8 cellular contexts compared by ENCODE assay signal in genomic region chr12:93502802-93503623, GRCh38. TPM values are rescaled to one million over a fixed set of nuclear protein-coding genes. Genes with fewer than 3 reads are reported as not detected.
DNase-seq lines count a peak whose midpoint lies in the region; ATAC-seq and TF ChIP-seq lines count a peak whose summit lies in the region.

No MANE protein-coding gene starts in this region.

- H3K4me3 ChIP-seq in SJSA1, result no peak overlapping the region
- H3K4me3 ChIP-seq in hepatocyte, result no peak overlapping the region

- intact Hi-C loops in CD14-positive monocyte (cut with micrococcal nuclease), result loop anchor here in 1 of 2 donors (2.0 to 10.0 kb wide), 3 partner anchors 262 to 1032 kb away; no protein-coding TSS in a partner anchor

- H3K27me3 Mint-ChIP-seq in CD14-positive monocyte (ENCODE audit: low read depth in 3 of 3), result no peaks in the 10 kb centered on the region
- no peaks in the 10 kb centered on the region for H3K27me3 Mint-ChIP-seq in activated naive CD4-positive, alpha-beta T cell treated with anti-CD3 and anti-CD28 coated beads, Interleukin-2, amount 10 ng/mL, durations not matched to agents 7 days and 5 days

- H3K36me3 ChIP-seq in SJSA1 (peaks cover 24% of the 10 kb centered on the region; the same call in 1 of the 2 replicates), hepatocyte (replicated peaks; ENCODE audit: insufficient read depth, low read depth) (no peaks in the 10 kb centered on the region)

- H3K9me2 ChIP-seq in hepatocyte (replicated peaks; ENCODE audit: insufficient read depth), result no peaks in the 10 kb centered on the region

- H3K9me3 ChIP-seq in SJSA1 (replicated peaks), result no peaks in the 10 kb centered on the region
- H3K9me3 ChIP-seq in hepatocyte (ENCODE audit: low read depth), result no peaks in the 10 kb centered on the region

- H3K79me2 ChIP-seq in hepatocyte, result no peaks in the 10 kb centered on the region

- no peaks in the 10 kb centered on the region for H3K4me1 ChIP-seq in SJSA1 (replicated peaks)
- H3K4me1 ChIP-seq in hepatocyte (ENCODE audit: insufficient read depth), result no peaks in the 10 kb centered on the region

- H3K27me3 ChIP-seq in SJSA1 (replicated peaks), result no peaks in the 10 kb centered on the region
- no peaks in the 10 kb centered on the region for H3K27me3 ChIP-seq in hepatocyte

- WGBS in hepatocyte (ENCODE audit: low lambda C conversion rate, missing lambda C conversion rate), result 86% methylated on average over 11 of the region's 11 CpGs

- POLR2A ChIA-PET in HEK293T (lab: Yijun Ruan, JAX), result no interaction called here

- TF ChIP-seq CTCF in CD14-positive monocyte (IDR thresholded peaks at IDR 0.05) (peak; percentile 88), hepatocyte (IDR thresholded peaks at IDR 0.05; ENCODE audit: poor library complexity) (peak; percentile 91)

- H3K9me3 Mint-ChIP-seq in CD14-positive monocyte, result peaks cover 0 to 1% (median 0%) of the 10 kb centered on the region in 7 donors
- H3K9me3 Mint-ChIP-seq in activated naive CD4-positive, alpha-beta T cell treated with anti-CD3 and anti-CD28 coated beads, Interleukin-2, amount 10 ng/mL, durations not matched to agents 7 days and 5 days, result no peaks in the 10 kb centered on the region

- CTCF ChIA-PET in HEK293T (lab: Yijun Ruan, JAX), result interaction anchor here (0.5 to 1.9 kb wide), 14 partner anchors 12 to 1406 kb away, joined by 3 to 16 read pairs (median 4); no protein-coding TSS in a partner anchor
- CTCF ChIA-PET in activated naive CD4-positive, alpha-beta T cell treated with anti-CD3 and anti-CD28 coated beads, Interleukin-2, amount 10 ng/mL, durations not matched to agents 7 days and 5 days (lab: Charles Lee), result interaction anchor here (0.6 to 7.8 kb wide), 36 partner anchors 9 to 911 kb away, joined by 3 to 158 read pairs (median 4); partner anchors contain the start of genes MRPL42 and SOCS2

- peaks cover 2% of the 10 kb centered on the region for H3K4me1 Mint-ChIP-seq in CD14-positive monocyte
- H3K4me1 Mint-ChIP-seq in activated naive CD4-positive, alpha-beta T cell treated with anti-CD3 and anti-CD28 coated beads, Interleukin-2, amount 10 ng/mL, durations not matched to agents 7 days and 5 days, result peaks cover 34% of the 10 kb centered on the region

- peaks cover 23 to 30% of the 10 kb centered on the region in 2 donors for H3K36me3 Mint-ChIP-seq in CD14-positive monocyte
- H3K36me3 Mint-ChIP-seq in activated naive CD4-positive, alpha-beta T cell treated with anti-CD3 and anti-CD28 coated beads, Interleukin-2, amount 10 ng/mL, durations not matched to agents 7 days and 5 days, result peaks cover 22% of the 10 kb centered on the region

- DNase-seq in CD14-positive monocyte (ENCODE audit: low spot score) (no peak), HEK293T (ENCODE audit: extremely low spot score) (peak; percentile 20), SJSA1 (ENCODE audit: low read depth in 1 of 2, low spot score in 2 of 2) (peak; percentile 42 to 47), hepatocyte (ENCODE audit: low spot score) (peak; percentile 62)
- DNase-seq in activated naive CD4-positive, alpha-beta T cell treated with anti-CD3 and anti-CD28 coated beads, Interleukin-2, amount 10 ng/mL, durations not matched to agents 7 days and 5 days, result peak; percentile 79
- DNase-seq in stimulated activated CD4-positive, alpha-beta T cell treated with anti-CD3 and anti-CD28 coated beads, Interleukin-1b, Interleukin-23, amount 100 ng/mL, for 24 hours (ENCODE audit: low read depth in 4 of 4, low spot score in 1 of 4), result peak; percentile 25 to 41 (median 33)

- H3K27ac ChIP-seq in SJSA1, result no peak overlapping the region
- H3K27ac ChIP-seq in hepatocyte, result no peak overlapping the region

- H3K4me2 ChIP-seq in hepatocyte, result no peak overlapping the region

- no peak for ATAC-seq in HG02981 (IDR thresholded peaks at IDR 0.05; ENCODE audit: unreplicated experiment)
- no peak for ATAC-seq in HG02642 (IDR thresholded peaks at IDR 0.05; ENCODE audit: poor library complexity, unreplicated experiment)

- no peak overlapping the region for H3K27ac Mint-ChIP-seq in CD14-positive monocyte
- H3K27ac Mint-ChIP-seq in activated naive CD4-positive, alpha-beta T cell treated with anti-CD3 and anti-CD28 coated beads, Interleukin-2, amount 10 ng/mL, durations not matched to agents 7 days and 5 days, result no peak overlapping the region

- H2AFZ ChIP-seq in hepatocyte, result no peak overlapping the region

- H3K4me3 Mint-ChIP-seq in CD14-positive monocyte, result no peak overlapping the region
- no peak overlapping the region for H3K4me3 Mint-ChIP-seq in activated naive CD4-positive, alpha-beta T cell treated with anti-CD3 and anti-CD28 coated beads, Interleukin-2, amount 10 ng/mL, durations not matched to agents 7 days and 5 days

- no peaks in the 10 kb centered on the region for H4K20me1 ChIP-seq in hepatocyte (ENCODE audit: insufficient read depth, poor library complexity, severe bottlenecking)

TF ChIP-seq in HEK293T, 16 proteins besides CTCF, POLR2A, EP300 and RAD21:
- no peak for TF ChIP-seq PKNOX1 (IDR thresholded peaks at IDR 0.05)
- no peak for TF ChIP-seq NFRKB (IDR thresholded peaks at IDR 0.05)
- TF ChIP-seq LEF1 (IDR thresholded peaks at IDR 0.05; ENCODE audit: borderline replicate concordance), result no peak
- TF ChIP-seq FOXK2 (IDR thresholded peaks at IDR 0.05), result no peak
- TF ChIP-seq FOXA1 (IDR thresholded peaks at IDR 0.05), result no peak
- no peak for TF ChIP-seq HDGF (IDR thresholded peaks at IDR 0.05; ENCODE audit: borderline replicate concordance)
- TF ChIP-seq BHLHE40 (IDR thresholded peaks at IDR 0.05; ENCODE audit: borderline replicate concordance), result no peak
- TF ChIP-seq TARDBP (IDR thresholded peaks at IDR 0.05), result no peak
- no peak for TF ChIP-seq SP1 (IDR thresholded peaks at IDR 0.05)
- TF ChIP-seq L3MBTL2 (conservative IDR thresholded peaks at IDR 0.05), result no peak
- TF ChIP-seq ELF4 (IDR thresholded peaks at IDR 0.05), result no peak

RNA-seq across cellular contexts. Expression of gene MRPL42, which starts 35.7 kb away (rescaled TPM):
- polyA plus RNA-seq in CD14-positive monocyte, result 10 to 100 TPM; 62.8 to 68.3 TPM
- total RNA-seq in SJSA1 (2014; rRNA removed; shearing (Covaris generic)), result 110 and 132 TPM in 2 replicates
- 111 and 112 TPM in 2 replicates for total RNA-seq in hepatocyte
- 63.3 and 74.9 TPM in 2 replicates for polyA plus RNA-seq in hepatocyte
